Comparison of ENCODE assay signal across 11 cellular contexts in the genomic region with DNA sequence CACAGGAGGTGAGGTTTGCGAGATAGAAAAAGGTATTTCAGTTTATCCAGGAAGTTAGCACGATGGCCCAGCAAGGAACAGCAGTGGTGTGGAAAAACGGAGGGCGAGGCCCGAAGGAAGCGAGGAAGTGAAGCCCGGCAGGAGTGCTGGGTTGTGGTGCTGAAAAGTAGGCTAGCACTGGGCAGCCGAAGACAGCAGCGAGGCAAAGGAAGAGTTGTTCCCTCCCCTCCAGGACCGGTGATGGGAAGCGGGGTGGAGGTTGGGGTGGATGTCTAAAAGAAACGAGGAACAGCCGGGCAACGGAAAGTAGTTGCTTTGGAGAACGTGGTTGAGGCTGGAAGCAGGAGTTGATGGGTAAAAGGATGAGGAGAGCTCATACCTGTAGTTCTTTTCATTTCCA. TPM values are rescaled to one million over a fixed set of nuclear protein-coding genes. Genes with fewer than 3 reads are reported as not detected.
DNase-seq lines count a peak whose midpoint lies in the region; ATAC-seq and TF ChIP-seq lines count a peak whose summit lies in the region.
"Had no signal": no experiment of that assay in that cellular context is flagged by ENCODE, and none has a peak within 500 bp of the region (broad histone marks: within the 10 kb centered on the region; RNA-seq: fewer than 3 reads in every experiment).

No MANE protein-coding gene starts in this region.

- peaks cover 48% of the 10 kb centered on the region for H3K27me3 ChIP-seq in GM23338 (ENCODE audit: insufficient read depth)
- H3K27me3 ChIP-seq in hepatocyte: peaks cover 2% of the 10 kb centered on the region
- H3K27me3 ChIP-seq in sigmoid colon: no peaks in the 10 kb centered on the region

- CTCF ChIA-PET in activated B cell treated with CpG ODN at 0.5 μM for 24 hours (lab: Charles Lee): no interaction called here

- 66% methylated on average over 15 of the region's 15 CpGs for WGBS in hepatocyte (ENCODE audit: low lambda C conversion rate, missing lambda C conversion rate)
- WGBS in sigmoid colon, 2 donors: 74 to 88% methylated on average over 15 of the region's 15 CpGs

- ATAC-seq in GM23338: peak; percentile 21
- no peak for ATAC-seq in activated B cell treated with CpG ODN at 0.5 μM for 24 hours (ENCODE audit: low read depth)
- ATAC-seq: K562 had no signal

- H3K4me2 ChIP-seq in GM23338 (peak overlapping the region; percentile 90), hepatocyte (peak overlapping the region; percentile 85)

- peak overlapping the region; percentile 97; the same call in 1 of the 2 replicates for H2AFZ ChIP-seq in GM23338
- peak overlapping the region; percentile 8 for H2AFZ ChIP-seq in hepatocyte

- peak overlapping the region; percentile 82 for H3K4me3 ChIP-seq in GM23338
- H3K4me3 ChIP-seq in hepatocyte: no peak overlapping the region
- peak overlapping the region; percentile 45 to 74 (median 68) for H3K4me3 ChIP-seq in sigmoid colon
- H3K4me3 ChIP-seq: K562 had no signal

- no peaks in the 10 kb centered on the region for H4K20me1 ChIP-seq in GM23338 (replicated peaks; ENCODE audit: insufficient read depth)
- H4K20me1 ChIP-seq in hepatocyte (ENCODE audit: insufficient read depth, poor library complexity, severe bottlenecking): no peaks in the 10 kb centered on the region

- intact Hi-C loops in activated B cell treated with CpG ODN at 0.5 μM for 24 hours (cut with micrococcal nuclease): loop anchor here (1.0 kb wide), 1 partner anchor 178 kb away; no protein-coding TSS in a partner anchor
- intact Hi-C loops in sigmoid colon (cut with DNase I): loop anchor here (10.0 kb wide), 1 partner anchor 518 kb away; a partner anchor contains a TSS

- H3K4me1 Mint-ChIP-seq in GM23338 (peaks cover 54% of the 10 kb centered on the region), activated B cell treated with CpG ODN at 0.5 μM for 24 hours (peaks cover 4% of the 10 kb centered on the region)

- DNase-seq in GM23338 (ENCODE audit: low spot score): peak; percentile 30
- DNase-seq in activated B cell treated with CpG ODN at 0.5 μM for 24 hours: no peak
- DNase-seq in hepatocyte (ENCODE audit: low spot score): no peak
- peak; percentile 76 for DNase-seq in sigmoid colon
- DNase-seq in GM13976 (ENCODE audit: low spot score): no peak
- no peak for DNase-seq in AG08396 (ENCODE audit: low spot score)
- DNase-seq in NCI-H226: no peak
- no peak for DNase-seq in NK-92 treated with Interleukin-12 subunit alpha and Interleukin-12 subunit beta, amount 100 ng/mL, for 24 hours (lab: John Stamatoyannopoulos, UW)
- DNase-seq: spleen had no signal

- H3K27me3 Mint-ChIP-seq in GM23338 (ENCODE audit: insufficient read depth, low read depth, poor library complexity) (peaks cover 37% of the 10 kb centered on the region), activated B cell treated with CpG ODN at 0.5 μM for 24 hours (peaks cover 45% of the 10 kb centered on the region)

- H3K9me2 ChIP-seq in GM23338 (ENCODE audit: insufficient read depth) (no peaks in the 10 kb centered on the region), hepatocyte (replicated peaks; ENCODE audit: insufficient read depth) (no peaks in the 10 kb centered on the region)

- no peaks in the 10 kb centered on the region for H3F3A ChIP-seq in GM23338 (replicated peaks; ENCODE audit: low read depth)

- in situ Hi-C loops in GM13976 (cut with MboI; ENCODE audit: low sequenced_read_pairs, unreplicated experiment): no loop called here

- no peak for TF ChIP-seq POLR2A in sigmoid colon (IDR thresholded peaks at IDR 0.05)

- no peaks in the 10 kb centered on the region for H3K36me3 ChIP-seq in GM23338 (ENCODE audit: insufficient read depth)
- H3K36me3 ChIP-seq in hepatocyte (replicated peaks; ENCODE audit: insufficient read depth, low read depth): no peaks in the 10 kb centered on the region
- H3K36me3 ChIP-seq in sigmoid colon: no peaks in the 10 kb centered on the region
- H3K36me3 ChIP-seq: spleen had no signal

- H3K36me3 Mint-ChIP-seq in GM23338 (ENCODE audit: low read depth) (no peaks in the 10 kb centered on the region; the same call in 2 of the 3 replicates), activated B cell treated with CpG ODN at 0.5 μM for 24 hours (ENCODE audit: low read depth) (no peaks in the 10 kb centered on the region)

- H3K79me2 ChIP-seq in GM23338 (replicated peaks; ENCODE audit: insufficient read depth): no peaks in the 10 kb centered on the region
- H3K79me2 ChIP-seq in hepatocyte: peaks cover 4% of the 10 kb centered on the region

- H3K4me3 Mint-ChIP-seq in GM23338 (peak overlapping the region; percentile 83), activated B cell treated with CpG ODN at 0.5 μM for 24 hours (peak overlapping the region; percentile 83)

- no peak overlapping the region for H3K27ac Mint-ChIP-seq in GM23338
- no peak overlapping the region for H3K27ac Mint-ChIP-seq in activated B cell treated with CpG ODN at 0.5 μM for 24 hours

- H3K9me3 Mint-ChIP-seq in GM23338: no peaks in the 10 kb centered on the region
- no peaks in the 10 kb centered on the region for H3K9me3 Mint-ChIP-seq in activated B cell treated with CpG ODN at 0.5 μM for 24 hours

- POLR2A ChIA-PET in activated B cell treated with CpG ODN at 0.5 μM for 24 hours (lab: Charles Lee): no interaction called here

- H3K9me3 ChIP-seq in hepatocyte (ENCODE audit: low read depth) (no peaks in the 10 kb centered on the region), sigmoid colon (no peaks in the 10 kb centered on the region)
- H3K9me3 ChIP-seq: spleen had no signal

- H3K4me1 ChIP-seq in GM23338 (ENCODE audit: insufficient read depth): peaks cover 56% of the 10 kb centered on the region
- peaks cover 42% of the 10 kb centered on the region for H3K4me1 ChIP-seq in hepatocyte (ENCODE audit: insufficient read depth)
- peaks cover 0 to 64% (median 62%) of the 10 kb centered on the region in 4 donors for H3K4me1 ChIP-seq in sigmoid colon

- H3K27ac ChIP-seq in GM23338 (ENCODE audit: low read depth) (no peak overlapping the region), hepatocyte (peak overlapping the region; percentile 73), sigmoid colon (peak overlapping the region; percentile 93 to 98 (median 95))
- H3K27ac ChIP-seq: spleen had no signal

- TF ChIP-seq EP300 in sigmoid colon (IDR thresholded peaks at IDR 0.05): no peak

- TF ChIP-seq CTCF in GM23338 (conservative IDR thresholded peaks at IDR 0.05; ENCODE audit: low read depth in 2 of 2) (no peak), activated B cell treated with CpG ODN at 0.5 μM for 24 hours (IDR thresholded peaks at IDR 0.05) (no peak), hepatocyte (IDR thresholded peaks at IDR 0.05; ENCODE audit: poor library complexity) (no peak), sigmoid colon (IDR thresholded peaks at IDR 0.05) (no peak), GM13976 (IDR thresholded peaks at IDR 0.05; ENCODE audit: borderline replicate concordance, control extremely low read depth, extremely low read depth, insufficient read depth, missing control alignments) (no peak)

RNA-seq across cellular contexts. Expression of a gene that starts 1.4 kb away (rescaled TPM):
- 0.35 TPM in 1 of 2 replicates, not detected in the other for total RNA-seq in GM23338 (2014; rRNA removed; shearing (Covaris generic))
- polyA plus RNA-seq in GM23338 (2016; fragmentation: Nextera tagmentation; extraction: Ambion mirVana) (not detected in 2 replicates), hepatocyte (2.2 and 3.7 TPM in 2 replicates), sigmoid colon (under 1 TPM in 1 of 3 donors, not detected in 2; 0.76 TPM)
- total RNA-seq in activated B cell treated with CpG ODN at 0.5 μM for 24 hours (not detected in 2 replicates), hepatocyte (3.2 and 5.7 TPM in 2 replicates), sigmoid colon (10 to 100 TPM; 24.4 to 41.3 (median 39.9) TPM)
- total RNA-seq: endothelial cell of umbilical vein, K562 had no signal
- polyA plus RNA-seq: endothelial cell of umbilical vein, K562, spleen had no signal

RNA-seq across cellular contexts. Expression of a gene that starts 58.6 kb away (rescaled TPM):
- 0.10 TPM in 1 of 2 replicates, not detected in the other for total RNA-seq in GM23338 (2014; rRNA removed; shearing (Covaris generic))
- polyA plus RNA-seq in GM23338 (2016; fragmentation: Nextera tagmentation; extraction: Ambion mirVana) (not detected in 2 replicates), hepatocyte (0.39 TPM in 1 of 2 replicates, not detected in the other), sigmoid colon (1 to 10 TPM in 2 of 3 donors, under 1 TPM in 1; 0.96 to 2.4 (median 1.2) TPM)
- total RNA-seq in activated B cell treated with CpG ODN at 0.5 μM for 24 hours (not detected in 2 replicates), hepatocyte (0.08 and 0.20 TPM in 2 replicates), sigmoid colon (1 to 10 TPM; 2.0 to 3.6 (median 2.5) TPM)
- total RNA-seq: endothelial cell of umbilical vein, K562 had no signal
- polyA plus RNA-seq: endothelial cell of umbilical vein, K562 had no signal

Comparison
In these comparisons a context has a peak if more than half of its experiments do, and no peak if none do; other contexts are left out.
1. DNase-seq: peak in GM23338 (single experiment) and sigmoid colon (single experiment); none in activated B cell treated with CpG ODN at 0.5 μM for 24 hours (single experiment), hepatocyte (single experiment), GM13976 (single experiment), AG08396 (single experiment), NCI-H226 (single experiment) and NK-92 treated with Interleukin-12 subunit alpha and Interleukin-12 subunit beta, amount 100 ng/mL, for 24 hours (single experiment).